ENCODE assay signal across 10 cellular contexts in genomic region chr7:155237297-155237696, GRCh38.
"Had no signal": no experiment of that assay in that cellular context is flagged by ENCODE, and none has a peak within 500 bp of the region (broad histone marks: within the 10 kb centered on the region; RNA-seq: fewer than 3 reads in every experiment).

No MANE protein-coding gene starts in this region.

- H3K27ac Mint-ChIP-seq: activated naive CD8-positive, alpha-beta T cell; activated T-cell treated with anti-CD3 and anti-CD28 coated beads, Interleukin-2, amount 50 U/mL, for 24 hours had no signal

- DNase-seq: activated CD4-positive, alpha-beta T cell treated with anti-CD3 and anti-CD28 coated beads, Interleukin-2, amount 50 U/mL, for 4 hours; activated effector memory CD4-positive, alpha-beta T cell treated with anti-CD3 and anti-CD28 coated beads, Interleukin-2, amount 50 U/mL, for 16 hours; activated T-cell treated with anti-CD3 and anti-CD28 coated beads, Interleukin-2, amount 50 U/mL, for 24 hours; anterior cingulate cortex; left cardiac atrium; naive thymus-derived CD8-positive, alpha-beta T cell; stimulated activated CD4-positive, alpha-beta T cell treated with anti-CD3 and anti-CD28 coated beads, Interleukin-15, amount 100 ng/mL, for 24 hours; stimulated activated CD4-positive, alpha-beta T cell treated with anti-CD3 and anti-CD28 coated beads, Interleukin-4, amount 100 ng/mL, for 4 hours had no signal

- ATAC-seq: activated CD4-positive, CD25-positive, alpha-beta regulatory T cell treated with anti-CD3 and anti-CD28 coated beads, Interleukin-2, amount 50 U/mL, for 24 hours; left cardiac atrium; naive thymus-derived CD8-positive, alpha-beta T cell had no signal

- H3K36me3 Mint-ChIP-seq: activated naive CD8-positive, alpha-beta T cell; naive thymus-derived CD8-positive, alpha-beta T cell had no signal

- H3K9me3 Mint-ChIP-seq: activated T-cell treated with anti-CD3 and anti-CD28 coated beads, Interleukin-2, amount 50 U/mL, for 24 hours; naive thymus-derived CD8-positive, alpha-beta T cell had no signal

- H3K4me3 Mint-ChIP-seq: activated naive CD8-positive, alpha-beta T cell; activated T-cell treated with anti-CD3 and anti-CD28 coated beads, Interleukin-2, amount 50 U/mL, for 24 hours; naive thymus-derived CD8-positive, alpha-beta T cell had no signal
